26 cellular contexts compared by ENCODE assay signal in the genomic region with DNA sequence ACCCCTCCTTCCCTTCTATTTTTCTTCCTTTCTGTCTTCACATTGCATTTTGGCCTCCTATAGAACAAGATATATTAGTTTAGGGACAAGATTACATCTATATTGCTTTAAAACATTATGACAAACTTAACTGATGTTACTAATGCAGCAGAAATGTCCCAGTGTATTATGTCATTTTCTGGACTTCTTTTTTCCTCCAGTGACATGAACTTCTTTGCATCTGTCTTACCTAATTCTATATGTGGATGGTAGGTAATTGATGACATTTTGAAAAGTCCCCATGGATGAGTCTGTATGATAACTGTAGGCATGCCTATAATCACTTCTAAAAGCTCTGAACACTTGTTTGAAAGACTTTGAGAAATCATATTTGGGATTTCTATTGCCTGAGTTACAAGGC.
"Had no signal": no experiment of that assay in that cellular context is flagged by ENCODE, and none has a peak within 500 bp of the region (broad histone marks: within the 10 kb centered on the region; RNA-seq: fewer than 3 reads in every experiment).

No MANE protein-coding gene starts in this region.

- H3K27me3 ChIP-seq: SJCRH30 had no signal

- DNase-seq: activated CD4-positive, alpha-beta memory T cell treated with anti-CD3 and anti-CD28 coated beads, Interleukin-2, amount 10 ng/mL, durations not matched to agents 7 days and 5 days; activated CD4-positive, alpha-beta T cell treated with anti-CD3 and anti-CD28 coated beads, Interleukin-2, amount 10 ng/mL, durations not matched to agents 7 days and 5 days; activated CD4-positive, CD25-positive, alpha-beta regulatory T cell; activated gamma-delta T cell treated with Interleukin-2 at 50 U/mL for 16 hours; activated naive CD4-positive, alpha-beta T cell treated with anti-CD3 and anti-CD28 coated beads, Interleukin-2, amount 10 ng/mL, durations not matched to agents 7 days and 5 days; activated naive CD8-positive, alpha-beta T cell treated with anti-CD3 and anti-CD28 coated beads for 36 hours; activated T-cell treated with anti-CD3 and anti-CD28 coated beads, Interleukin-2, amount 50 U/mL, for 72 hours; anterior cingulate cortex; caudate nucleus; Karpas-422; MM.1S; NCI-H1105 treated with DMSO at 0.1 percent for 48 hours; NCI-H1436 treated with DMSO at 0.1 percent for 48 hours; NCI-H187; NCI-H2081; NCI-H510A treated with DMSO at 0.1 percent for 48 hours; NCI-H69; NK-92 treated with Interleukin-12 subunit alpha and Interleukin-12 subunit beta, amount 100 ng/mL, for 24 hours; OCI-M1; RPMI8226; SJCRH30; T-helper 17 cell; T-helper 9 cell had no signal

- H3K27ac ChIP-seq: SJCRH30 had no signal

- H3K4me1 Mint-ChIP-seq: activated CD4-positive, alpha-beta memory T cell treated with anti-CD3 and anti-CD28 coated beads, Interleukin-2, amount 10 ng/mL, durations not matched to agents 7 days and 5 days; activated CD4-positive, alpha-beta T cell treated with anti-CD3 and anti-CD28 coated beads, Interleukin-2, amount 10 ng/mL, durations not matched to agents 7 days and 5 days; activated naive CD4-positive, alpha-beta T cell treated with anti-CD3 and anti-CD28 coated beads, Interleukin-2, amount 10 ng/mL, durations not matched to agents 7 days and 5 days; activated naive CD8-positive, alpha-beta T cell treated with anti-CD3 and anti-CD28 coated beads for 36 hours; T-helper 17 cell had no signal

- H3K9me3 ChIP-seq: SJCRH30 had no signal

- H3K9me3 Mint-ChIP-seq: activated CD4-positive, alpha-beta memory T cell treated with anti-CD3 and anti-CD28 coated beads, Interleukin-2, amount 10 ng/mL, durations not matched to agents 7 days and 5 days; activated CD4-positive, alpha-beta T cell treated with anti-CD3 and anti-CD28 coated beads, Interleukin-2, amount 10 ng/mL, durations not matched to agents 7 days and 5 days; activated naive CD4-positive, alpha-beta T cell treated with anti-CD3 and anti-CD28 coated beads, Interleukin-2, amount 10 ng/mL, durations not matched to agents 7 days and 5 days; activated naive CD8-positive, alpha-beta T cell treated with anti-CD3 and anti-CD28 coated beads for 36 hours; activated T-cell treated with anti-CD3 and anti-CD28 coated beads, Interleukin-2, amount 50 U/mL, for 72 hours; activated T-helper 2 cell treated with anti-CD3 and anti-CD28 coated beads, Interferon-gamma antibody, Interleukin-2, Interleukin-4, amounts not matched to agents 10 μg/mL and 5 μg/mL and 100 μg/mL, durations not matched to agents 14 hours and 24 hours and 36 hours had no signal

- ATAC-seq: Panc1, Right ventricle myocardium inferior, T-helper 17 cell had no signal

- H3K27ac Mint-ChIP-seq: activated CD4-positive, alpha-beta memory T cell treated with anti-CD3 and anti-CD28 coated beads, Interleukin-2, amount 10 ng/mL, durations not matched to agents 7 days and 5 days; activated CD4-positive, alpha-beta T cell treated with anti-CD3 and anti-CD28 coated beads, Interleukin-2, amount 10 ng/mL, durations not matched to agents 7 days and 5 days; activated naive CD4-positive, alpha-beta T cell treated with anti-CD3 and anti-CD28 coated beads, Interleukin-2, amount 10 ng/mL, durations not matched to agents 7 days and 5 days; activated naive CD8-positive, alpha-beta T cell treated with anti-CD3 and anti-CD28 coated beads for 36 hours; activated T-cell treated with anti-CD3 and anti-CD28 coated beads, Interleukin-2, amount 50 U/mL, for 72 hours; activated T-helper 2 cell treated with anti-CD3 and anti-CD28 coated beads, Interferon-gamma antibody, Interleukin-2, Interleukin-4, amounts not matched to agents 10 μg/mL and 5 μg/mL and 100 μg/mL, durations not matched to agents 14 hours and 24 hours and 36 hours; T-helper 17 cell had no signal

- H3K4me3 ChIP-seq: SJCRH30 had no signal

- H3K4me3 Mint-ChIP-seq: activated CD4-positive, alpha-beta memory T cell treated with anti-CD3 and anti-CD28 coated beads, Interleukin-2, amount 10 ng/mL, durations not matched to agents 7 days and 5 days; activated CD4-positive, alpha-beta T cell treated with anti-CD3 and anti-CD28 coated beads, Interleukin-2, amount 10 ng/mL, durations not matched to agents 7 days and 5 days; activated naive CD4-positive, alpha-beta T cell treated with anti-CD3 and anti-CD28 coated beads, Interleukin-2, amount 10 ng/mL, durations not matched to agents 7 days and 5 days; activated naive CD8-positive, alpha-beta T cell treated with anti-CD3 and anti-CD28 coated beads for 36 hours; activated T-cell treated with anti-CD3 and anti-CD28 coated beads, Interleukin-2, amount 50 U/mL, for 72 hours; T-helper 17 cell had no signal

- H3K36me3 Mint-ChIP-seq: activated naive CD4-positive, alpha-beta T cell treated with anti-CD3 and anti-CD28 coated beads, Interleukin-2, amount 10 ng/mL, durations not matched to agents 7 days and 5 days; activated naive CD8-positive, alpha-beta T cell treated with anti-CD3 and anti-CD28 coated beads for 36 hours had no signal

- H3K27me3 Mint-ChIP-seq: T-helper 17 cell had no signal
